ENCODE assay signal across 14 cellular contexts in the genomic region with DNA sequence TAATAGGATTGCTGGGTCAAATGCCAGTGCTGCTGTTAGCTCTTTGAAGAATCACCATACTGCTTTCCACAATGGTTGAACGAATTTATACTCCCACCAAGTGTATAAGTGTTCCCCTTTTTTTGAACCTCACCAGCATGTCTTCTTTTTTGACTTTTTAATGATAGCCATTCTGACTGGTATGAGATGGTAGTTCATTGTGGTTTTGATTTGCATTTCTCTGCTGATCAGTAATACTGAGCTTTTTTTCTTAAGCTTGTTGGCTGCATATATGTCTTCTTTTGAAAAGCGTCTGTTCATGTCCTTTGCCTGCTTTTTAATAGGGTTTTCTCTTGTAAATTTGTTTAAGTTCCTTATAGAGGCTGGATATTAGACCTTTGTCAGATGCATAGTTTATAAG. TPM values are rescaled to one million over a fixed set of nuclear protein-coding genes. Genes with fewer than 3 reads are reported as not detected.
DNase-seq lines count a peak whose midpoint lies in the region; ATAC-seq lines count a peak whose summit lies in the region.
"Had no signal": no experiment of that assay in that cellular context is flagged by ENCODE, and none has a peak within 500 bp of the region (broad histone marks: within the 10 kb centered on the region; RNA-seq: fewer than 3 reads in every experiment).

No MANE protein-coding gene starts in this region.

- H3K27me3 Mint-ChIP-seq in stimulated activated naive B cell treated with anti-CD40 and anti-IgM and Interleukin-4, amounts not matched to agents 10 μg/mL and 1 μg/mL and 100 μg/mL, for 72 hours: no peaks in the 10 kb centered on the region
- H3K27me3 Mint-ChIP-seq in natural killer cell treated with Interleukin-12 subunit alpha and Interleukin-12 subunit beta and Interleukin-15 and Interleukin-18, amount 100 ng/mL, for 72 hours: no peaks in the 10 kb centered on the region
- H3K27me3 Mint-ChIP-seq: B cell had no signal

- peaks cover 15 to 28% of the 10 kb centered on the region in 2 donors for H3K4me1 Mint-ChIP-seq in stimulated activated naive B cell treated with anti-CD40 and anti-IgM and Interleukin-4, amounts not matched to agents 10 μg/mL and 1 μg/mL and 100 μg/mL, for 72 hours
- peaks cover 20 to 21% of the 10 kb centered on the region in 2 donors for H3K4me1 Mint-ChIP-seq in natural killer cell treated with Interleukin-12 subunit alpha and Interleukin-12 subunit beta and Interleukin-15 and Interleukin-18, amount 100 ng/mL, for 72 hours (ENCODE audit: low read depth in 2 of 2)
- H3K4me1 Mint-ChIP-seq: GM23338 had no signal

- no peaks in the 10 kb centered on the region for H3K9me3 Mint-ChIP-seq in stimulated activated naive B cell treated with anti-CD40 and anti-IgM and Interleukin-4, amounts not matched to agents 10 μg/mL and 1 μg/mL and 100 μg/mL, for 72 hours
- H3K9me3 Mint-ChIP-seq in natural killer cell treated with Interleukin-12 subunit alpha and Interleukin-12 subunit beta and Interleukin-15 and Interleukin-18, amount 100 ng/mL, for 72 hours: no peaks in the 10 kb centered on the region
- H3K9me3 Mint-ChIP-seq: CD8-positive, alpha-beta T cell; GM23338 had no signal

- no peak overlapping the region for H3K4me3 Mint-ChIP-seq in stimulated activated naive B cell treated with anti-CD40 and anti-IgM and Interleukin-4, amounts not matched to agents 10 μg/mL and 1 μg/mL and 100 μg/mL, for 72 hours
- H3K4me3 Mint-ChIP-seq in natural killer cell treated with Interleukin-12 subunit alpha and Interleukin-12 subunit beta and Interleukin-15 and Interleukin-18, amount 100 ng/mL, for 72 hours: no peak overlapping the region
- H3K4me3 Mint-ChIP-seq: B cell; CD8-positive, alpha-beta T cell; GM23338 had no signal

- peaks cover 42 to 49% of the 10 kb centered on the region in 2 donors for H3K36me3 Mint-ChIP-seq in stimulated activated naive B cell treated with anti-CD40 and anti-IgM and Interleukin-4, amounts not matched to agents 10 μg/mL and 1 μg/mL and 100 μg/mL, for 72 hours
- H3K36me3 Mint-ChIP-seq in natural killer cell treated with Interleukin-12 subunit alpha and Interleukin-12 subunit beta and Interleukin-15 and Interleukin-18, amount 100 ng/mL, for 72 hours: peaks cover 50% of the 10 kb centered on the region

- DNase-seq in stimulated activated naive B cell treated with anti-CD40 and anti-IgM and Interleukin-4, amounts not matched to agents 10 μg/mL and 1 μg/mL and 100 μg/mL, for 72 hours: no peak
- no peak for DNase-seq in natural killer cell treated with Interleukin-12 subunit alpha and Interleukin-12 subunit beta and Interleukin-15 and Interleukin-18, amount 100 ng/mL, for 72 hours (ENCODE audit: low spot score)
- DNase-seq: Calu3; CD8-positive, alpha-beta T cell; DMS79 treated with DMSO at 0.1 percent for 48 hours; GF-D8; HCEC 1CT had no signal

- peak overlapping the region; percentile 25 for H3K27ac Mint-ChIP-seq in stimulated activated naive B cell treated with anti-CD40 and anti-IgM and Interleukin-4, amounts not matched to agents 10 μg/mL and 1 μg/mL and 100 μg/mL, for 72 hours
- H3K27ac Mint-ChIP-seq in natural killer cell treated with Interleukin-12 subunit alpha and Interleukin-12 subunit beta and Interleukin-15 and Interleukin-18, amount 100 ng/mL, for 72 hours: no peak overlapping the region
- H3K27ac Mint-ChIP-seq: B cell; CD8-positive, alpha-beta T cell; GM23338 had no signal

- ATAC-seq in GM18511 (IDR thresholded peaks at IDR 0.05; ENCODE audit: unreplicated experiment): peak; percentile 56
- ATAC-seq in GM18870 (IDR thresholded peaks at IDR 0.05; ENCODE audit: unreplicated experiment): peak; percentile 51
- ATAC-seq in GM21717 (IDR thresholded peaks at IDR 0.05; ENCODE audit: unreplicated experiment): peak; percentile 56
- ATAC-seq in stimulated activated naive B cell treated with anti-CD40 and anti-IgM and Interleukin-4, amounts not matched to agents 10 μg/mL and 1 μg/mL and 100 μg/mL, for 72 hours (replicated peaks): peak in 1 of 2 donors; percentile 19
- ATAC-seq in HG03342 (IDR thresholded peaks at IDR 0.05; ENCODE audit: unreplicated experiment): no peak
- ATAC-seq in HG02610 (IDR thresholded peaks at IDR 0.05; ENCODE audit: unreplicated experiment): no peak
- no peak for ATAC-seq in natural killer cell treated with Interleukin-12 subunit alpha and Interleukin-12 subunit beta and Interleukin-15 and Interleukin-18, amount 100 ng/mL, for 72 hours
- ATAC-seq: CD8-positive, alpha-beta T cell; GM23338 had no signal

RNA-seq across cellular contexts. Expression of gene USP38, which starts 14.8 kb away (rescaled TPM):
- total RNA-seq in natural killer cell treated with Interleukin-12 subunit alpha and Interleukin-12 subunit beta and Interleukin-15 and Interleukin-18, amount 100 ng/mL, for 72 hours: 10 to 100 TPM; 29.4 to 31.8 TPM

Comparison
In these comparisons a context has a peak if more than half of its experiments do, and no peak if none do; other contexts are left out.
1. ATAC-seq: peak in GM18511 (single experiment), GM18870 (single experiment) and GM21717 (single experiment); none in HG03342 (single experiment), HG02610 (single experiment) and natural killer cell treated with Interleukin-12 subunit alpha and Interleukin-12 subunit beta and Interleukin-15 and Interleukin-18, amount 100 ng/mL, for 72 hours (0 of 2).